Comparison of ENCODE assay signal across 8 cellular contexts in the genomic region with DNA sequence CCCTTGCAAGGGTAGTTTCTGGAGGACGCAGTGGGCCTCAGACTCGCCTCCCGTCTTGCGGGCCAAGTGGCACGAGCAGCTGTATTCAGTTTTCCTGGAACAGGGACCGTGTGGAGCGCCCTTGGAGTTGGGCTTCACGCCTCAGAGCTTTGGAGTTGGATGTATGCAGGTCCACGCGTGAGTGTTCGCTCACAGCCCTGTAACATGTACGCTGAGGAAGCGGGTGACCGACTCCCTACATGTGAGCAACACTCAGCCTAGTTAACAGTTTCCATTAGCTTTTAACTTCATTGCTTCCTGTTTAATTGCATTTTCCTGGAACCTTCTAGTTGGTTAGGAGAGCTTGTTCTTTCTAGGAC. TPM values are rescaled to one million over a fixed set of nuclear protein-coding genes. Genes with fewer than 3 reads are reported as not detected.
DNase-seq lines count a peak whose midpoint lies in the region; ATAC-seq and TF ChIP-seq lines count a peak whose summit lies in the region.

No MANE protein-coding gene starts in this region.

- CTCF ChIA-PET in OCI-LY7 (lab: Charles Lee; ENCODE audit: unreplicated experiment), result no interaction called here

- H3K4me3 Mint-ChIP-seq in stimulated activated effector memory CD8-positive, alpha-beta T cell treated with anti-CD3 and anti-CD28 coated beads, Interleukin-12 subunit alpha, Interleukin-12 subunit beta, amount 100 ng/mL, for 72 hours, result peak overlapping the region; percentile 99

- no peaks in the 10 kb centered on the region for H3K9me3 ChIP-seq in OCI-LY7 (ENCODE audit: low read length)

- POLR2A ChIA-PET in OCI-LY7 (lab: Charles Lee), result interaction anchor here (1.0 kb wide), 2 partner anchors 9 to 16 kb away, joined by 3 to 4 read pairs; no protein-coding TSS in a partner anchor

- H3K4me1 ChIP-seq in OCI-LY7 (ENCODE audit: insufficient read depth, low read length, poor library complexity, severe bottlenecking), result peaks cover 62% of the 10 kb centered on the region

- DNase-seq in GM12864 (ENCODE audit: low read depth) (no peak), OCI-LY7 (ENCODE audit: low spot score) (peak; percentile 18), astrocyte of the cerebellum (ENCODE audit: low read depth) (no peak), iris pigment epithelial cell (ENCODE audit: low read depth) (peak; percentile 35)
- DNase-seq in stimulated activated effector memory CD8-positive, alpha-beta T cell treated with anti-CD3 and anti-CD28 coated beads, Interleukin-12 subunit alpha, Interleukin-12 subunit beta, amount 100 ng/mL, for 72 hours (ENCODE audit: low spot score in 2 of 2), result peak in 1 of 2 donors; percentile 63

- H3K4me2 ChIP-seq in OCI-LY7 (ENCODE audit: low read length), result peak overlapping the region; percentile 98

- peak overlapping the region; percentile 66 for H3K4me3 ChIP-seq in GM12864 (ENCODE audit: low read depth, low read length)
- H3K4me3 ChIP-seq in OCI-LY7 (ENCODE audit: low read depth, low read length, poor library complexity, severe bottlenecking), result peak overlapping the region; percentile 97
- H3K4me3 ChIP-seq in astrocyte of the cerebellum (ENCODE audit: low read depth, low read length), result peak overlapping the region; percentile 97

- peaks cover 76% of the 10 kb centered on the region for H3K4me1 Mint-ChIP-seq in stimulated activated effector memory CD8-positive, alpha-beta T cell treated with anti-CD3 and anti-CD28 coated beads, Interleukin-12 subunit alpha, Interleukin-12 subunit beta, amount 100 ng/mL, for 72 hours

- peaks cover 55% of the 10 kb centered on the region for H3K79me2 ChIP-seq in OCI-LY7 (ENCODE audit: insufficient read depth, low read depth, low read length)

- intact Hi-C loops in OCI-LY7 (cut with micrococcal nuclease; ENCODE audit: unreplicated experiment), result loop anchor here (5.0 to 10.0 kb wide), 5 partner anchors 105 to 930 kb away; partner anchors contain the start of genes CLYBL and GPR18

- peak overlapping the region; percentile 73 for H3K27ac ChIP-seq in OCI-LY7 (ENCODE audit: low read depth, low read length, poor library complexity, severe bottlenecking)

- H3K27ac Mint-ChIP-seq in stimulated activated effector memory CD8-positive, alpha-beta T cell treated with anti-CD3 and anti-CD28 coated beads, Interleukin-12 subunit alpha, Interleukin-12 subunit beta, amount 100 ng/mL, for 72 hours, result peak overlapping the region; percentile 99

- H3K9me3 Mint-ChIP-seq in stimulated activated effector memory CD8-positive, alpha-beta T cell treated with anti-CD3 and anti-CD28 coated beads, Interleukin-12 subunit alpha, Interleukin-12 subunit beta, amount 100 ng/mL, for 72 hours, result peaks cover 2% of the 10 kb centered on the region

- in situ Hi-C loops in astrocyte of the cerebellum (cut with HindIII; ENCODE audit: low sequenced_read_pairs), result no loop called here

- H4K20me1 ChIP-seq in OCI-LY7 (ENCODE audit: insufficient read depth, low read length), result peaks cover 10% of the 10 kb centered on the region

- H3K36me3 ChIP-seq in OCI-LY7 (ENCODE audit: insufficient read depth, low read length), result peaks cover 2% of the 10 kb centered on the region; the same call in 1 of the 2 replicates

- H3K36me3 Mint-ChIP-seq in stimulated activated effector memory CD8-positive, alpha-beta T cell treated with anti-CD3 and anti-CD28 coated beads, Interleukin-12 subunit alpha, Interleukin-12 subunit beta, amount 100 ng/mL, for 72 hours, result peaks cover 82% of the 10 kb centered on the region

- no peak for TF ChIP-seq CTCF in GM12864 (IDR thresholded peaks at IDR 0.05; ENCODE audit: low read depth, low read length, missing control alignments)
- TF ChIP-seq CTCF in OCI-LY7 (conservative IDR thresholded peaks at IDR 0.05; ENCODE audit: low read length), result no peak
- no peak for TF ChIP-seq CTCF in astrocyte of the cerebellum (IDR thresholded peaks at IDR 0.05; ENCODE audit: low read depth, low read length, missing control alignments)

- BruUV-seq in OCI-LY7 (replicated peaks; lab: Mats Ljungman, UMichigan), result no TSS peak

- no peak for ATAC-seq in stimulated activated effector memory CD8-positive, alpha-beta T cell treated with anti-CD3 and anti-CD28 coated beads, Interleukin-12 subunit alpha, Interleukin-12 subunit beta, amount 100 ng/mL, for 72 hours
- no peak for ATAC-seq in HG02885 (IDR thresholded peaks at IDR 0.05; ENCODE audit: poor library complexity, unreplicated experiment)
- no peak for ATAC-seq in GM21825 (IDR thresholded peaks at IDR 0.05; ENCODE audit: unreplicated experiment)
- ATAC-seq in HG03135 (IDR thresholded peaks at IDR 0.05; ENCODE audit: unreplicated experiment), result no peak

- H3K9me2 ChIP-seq in OCI-LY7 (ENCODE audit: insufficient read depth, low read length), result no peaks in the 10 kb centered on the region

- H2AFZ ChIP-seq in OCI-LY7 (ENCODE audit: low read length), result 0 out of 2 replicates have a peak overlapping the region, but pooled peaks have one; percentile 53

RNA-seq across cellular contexts. Expression of gene TM9SF2, which starts 0.7 kb away (rescaled TPM):
- 16.3 and 17.8 TPM in 2 replicates for total RNA-seq in OCI-LY7 (2014; rRNA removed; shearing (Covaris generic))
- total RNA-seq in OCI-LY7 (2022), result 26.7 and 27.3 TPM in 2 replicates

Comparison
In these comparisons a context has a peak if more than half of its experiments do, and no peak if none do; other contexts are left out.
1. DNase-seq: peak in OCI-LY7 (single experiment) and iris pigment epithelial cell (single experiment); none in GM12864 (single experiment) and astrocyte of the cerebellum (single experiment).
2. Peak in every context shown above with its lines, with median percentiles within 50 percentile points of each other: H3K4me3 ChIP-seq.